ENCODE assay signal across 11 cellular contexts in the genomic region with DNA sequence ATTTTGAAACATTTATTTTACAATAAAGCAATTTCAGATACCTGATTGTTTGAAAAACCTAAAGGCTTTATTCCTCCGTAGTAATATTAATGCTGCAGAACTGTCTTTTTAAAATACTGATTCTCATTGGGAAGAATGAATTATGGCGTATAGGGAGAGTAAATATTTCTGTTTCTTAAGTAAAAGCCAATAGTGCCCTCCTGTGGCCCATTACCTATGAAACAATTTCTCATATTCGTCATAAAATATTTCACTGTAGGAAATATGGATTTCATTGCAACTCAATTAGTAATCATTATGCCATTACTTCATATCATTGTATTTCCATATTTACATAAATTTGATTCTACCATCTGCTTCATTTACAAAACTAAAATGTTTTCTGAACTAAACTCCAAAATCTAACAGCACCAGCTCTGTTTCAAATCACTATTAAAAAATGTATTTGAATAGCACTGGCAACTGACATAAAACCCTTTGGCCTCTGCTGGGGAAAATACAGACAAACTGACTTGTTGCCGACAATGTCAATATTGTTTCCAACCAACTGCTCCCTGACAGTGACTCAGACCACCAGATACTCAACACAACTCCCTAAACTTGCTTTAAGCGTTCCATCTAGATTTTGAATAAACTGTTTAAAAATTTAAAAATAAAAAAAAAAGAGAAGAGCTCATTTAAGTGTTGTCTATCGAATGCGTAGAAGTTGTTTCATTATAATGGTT.
DNase-seq lines count a peak whose midpoint lies in the region; ATAC-seq and TF ChIP-seq lines count a peak whose summit lies in the region.
"Had no signal": no experiment of that assay in that cellular context is flagged by ENCODE, and none has a peak within 500 bp of the region (broad histone marks: within the 10 kb centered on the region; RNA-seq: fewer than 3 reads in every experiment).

No MANE protein-coding gene starts in this region.

- peak; percentile 37 for DNase-seq in A673 (ENCODE audit: low spot score)
- no peak for DNase-seq in GM13977 (ENCODE audit: low spot score)
- DNase-seq in NOMO-1 treated with dmso at 0.1 percent for 144 hours (lab: John Stamatoyannopoulos, UW; ENCODE audit: unreplicated experiment), result peak; percentile 9
- DNase-seq in fibroblast of peridontal ligament (ENCODE audit: extremely low read depth), result peak; percentile 83
- DNase-seq in natural killer cell treated with Interleukin-12 subunit alpha and Interleukin-12 subunit beta and Interleukin-15 and Interleukin-18, amount 100 ng/mL, for 72 hours (ENCODE audit: low spot score), result no peak
- DNase-seq in A172 (ENCODE audit: low spot score), result no peak
- DNase-seq: activated naive CD8-positive, alpha-beta T cell treated with anti-CD3 and anti-CD28 coated beads, Interleukin-2, amount 50 U/mL, for 24 hours had no signal

- H3K27me3 ChIP-seq in A673 (replicated peaks; ENCODE audit: insufficient read depth, low read depth, low read length, poor library complexity), result no peaks in the 10 kb centered on the region
- H3K27me3 ChIP-seq: SJSA1 had no signal

- H3K27ac Mint-ChIP-seq in natural killer cell treated with Interleukin-12 subunit alpha and Interleukin-12 subunit beta and Interleukin-15 and Interleukin-18, amount 100 ng/mL, for 72 hours, result no peak overlapping the region
- H3K27ac Mint-ChIP-seq: activated naive CD8-positive, alpha-beta T cell treated with anti-CD3 and anti-CD28 coated beads, Interleukin-2, amount 50 U/mL, for 24 hours had no signal

- peaks cover 14% of the 10 kb centered on the region for H3K4me1 ChIP-seq in A673 (ENCODE audit: insufficient read depth, low read length, poor library complexity, severe bottlenecking)
- H3K4me1 ChIP-seq: SJSA1 had no signal

- in situ Hi-C loops in GM13977 (cut with MboI; ENCODE audit: low pct_unique_long_range_greater_than_20kb, low sequenced_read_pairs, unreplicated experiment), result no loop called here

- TF ChIP-seq CTCF in A673 (conservative IDR thresholded peaks at IDR 0.05; ENCODE audit: low read depth, low read length), result peak; percentile 55
- peak; percentile 11 for TF ChIP-seq CTCF in GM13977 (IDR thresholded peaks at IDR 0.05; ENCODE audit: extremely low read depth, insufficient read depth, missing control alignments)

- H3K36me3 Mint-ChIP-seq in natural killer cell treated with Interleukin-12 subunit alpha and Interleukin-12 subunit beta and Interleukin-15 and Interleukin-18, amount 100 ng/mL, for 72 hours, result no peaks in the 10 kb centered on the region

- intact Hi-C loops in A673 (cut with micrococcal nuclease; ENCODE audit: unreplicated experiment), result loop anchor here (2.0 to 10.0 kb wide), 2 partner anchors 118 to 396 kb away; no protein-coding TSS in a partner anchor

- peaks cover 1% of the 10 kb centered on the region for H3K9me3 Mint-ChIP-seq in natural killer cell treated with Interleukin-12 subunit alpha and Interleukin-12 subunit beta and Interleukin-15 and Interleukin-18, amount 100 ng/mL, for 72 hours
- H3K9me3 Mint-ChIP-seq: activated naive CD8-positive, alpha-beta T cell treated with anti-CD3 and anti-CD28 coated beads, Interleukin-2, amount 50 U/mL, for 24 hours had no signal

- CTCF ChIA-PET in A673 (lab: Charles Lee), result interaction anchor here (0.6 to 1.5 kb wide), 5 partner anchors 116 to 968 kb away, joined by 3 to 5 read pairs (median 4); no protein-coding TSS in a partner anchor

- BruUV-seq in A673 (replicated peaks; lab: Mats Ljungman, UMichigan), result no TSS peak

- no peak overlapping the region for H3K4me3 Mint-ChIP-seq in natural killer cell treated with Interleukin-12 subunit alpha and Interleukin-12 subunit beta and Interleukin-15 and Interleukin-18, amount 100 ng/mL, for 72 hours
- H3K4me3 Mint-ChIP-seq: activated naive CD8-positive, alpha-beta T cell treated with anti-CD3 and anti-CD28 coated beads, Interleukin-2, amount 50 U/mL, for 24 hours had no signal

- ATAC-seq in natural killer cell treated with Interleukin-12 subunit alpha and Interleukin-12 subunit beta and Interleukin-15 and Interleukin-18, amount 100 ng/mL, for 72 hours, result no peak
- ATAC-seq in HG03460 (IDR thresholded peaks at IDR 0.05; ENCODE audit: unreplicated experiment) (no peak), HG02759 (IDR thresholded peaks at IDR 0.05; ENCODE audit: unreplicated experiment) (no peak)
- ATAC-seq: activated naive CD8-positive, alpha-beta T cell treated with anti-CD3 and anti-CD28 coated beads, Interleukin-2, amount 50 U/mL, for 24 hours had no signal

- no peaks in the 10 kb centered on the region for H3K9me3 ChIP-seq in A673 (ENCODE audit: low read depth, low read length, poor library complexity, severe bottlenecking)
- H3K9me3 ChIP-seq: SJSA1 had no signal

- no peak overlapping the region for H3K27ac ChIP-seq in A673 (ENCODE audit: low read depth, low read length, poor library complexity, severe bottlenecking)
- H3K27ac ChIP-seq: SJSA1 had no signal

- H3K4me3 ChIP-seq in A673 (ENCODE audit: low read depth, low read length, poor library complexity, severe bottlenecking), result no peak overlapping the region
- H3K4me3 ChIP-seq: lung, SJSA1 had no signal

- no peaks in the 10 kb centered on the region for H3K36me3 ChIP-seq in A673 (ENCODE audit: insufficient read depth, low read length, poor library complexity, severe bottlenecking)

- H3K4me1 Mint-ChIP-seq in natural killer cell treated with Interleukin-12 subunit alpha and Interleukin-12 subunit beta and Interleukin-15 and Interleukin-18, amount 100 ng/mL, for 72 hours (ENCODE audit: low read depth in 2 of 2), result no peaks in the 10 kb centered on the region
- H3K4me1 Mint-ChIP-seq: activated naive CD8-positive, alpha-beta T cell treated with anti-CD3 and anti-CD28 coated beads, Interleukin-2, amount 50 U/mL, for 24 hours had no signal

- POLR2A ChIA-PET in A673 (lab: Charles Lee; ENCODE audit: low non-redundant PET), result no interaction called here

- H3K27me3 Mint-ChIP-seq in natural killer cell treated with Interleukin-12 subunit alpha and Interleukin-12 subunit beta and Interleukin-15 and Interleukin-18, amount 100 ng/mL, for 72 hours, result no peaks in the 10 kb centered on the region
- H3K27me3 Mint-ChIP-seq: activated naive CD8-positive, alpha-beta T cell treated with anti-CD3 and anti-CD28 coated beads, Interleukin-2, amount 50 U/mL, for 24 hours had no signal

Comparison
In these comparisons a context has a peak if more than half of its experiments do, and no peak if none do; other contexts are left out.
1. DNase-seq: peak in A673 (single experiment), NOMO-1 treated with dmso at 0.1 percent for 144 hours (single experiment) and fibroblast of peridontal ligament (single experiment); none in GM13977 (single experiment), natural killer cell treated with Interleukin-12 subunit alpha and Interleukin-12 subunit beta and Interleukin-15 and Interleukin-18, amount 100 ng/mL, for 72 hours (single experiment) and A172 (single experiment).